Comparison of ENCODE assay signal across 11 cellular contexts in genomic region chr2:68771211-68771721, GRCh38. TPM values are rescaled to one million over a fixed set of nuclear protein-coding genes. Genes with fewer than 3 reads are reported as not detected.
A peak's percentile ranks its signal among the peaks of the same experiment; 100 is the strongest.
DNase-seq lines count a peak whose midpoint lies in the region; ATAC-seq, FAIRE-seq and TF ChIP-seq lines count a peak whose summit lies in the region.
"Had no signal": no experiment of that assay in that cellular context is flagged by ENCODE, and none has a peak within 500 bp of the region (broad histone marks: within the 10 kb centered on the region; RNA-seq: fewer than 3 reads in every experiment).

No MANE protein-coding gene starts in this region.

- TF ChIP-seq RAD21 in K562 (CRISPR knock-in tag; conservative IDR thresholded peaks at IDR 0.05 in 1 of 2, IDR thresholded peaks at IDR 0.05 in 1 of 2) = no peak

- CTCF ChIA-PET in activated naive CD4-positive, alpha-beta T cell treated with anti-CD3 and anti-CD28 coated beads for 36 hours (lab: Charles Lee) = interaction anchor here (0.7 to 7.5 kb wide), 7 partner anchors 9 to 154 kb away, joined by 3 to 69 read pairs (median 4); no protein-coding TSS in a partner anchor
- CTCF ChIA-PET in K562 (lab: Yijun Ruan, JAX; ENCODE audit: low intra/inter-chr PET ratio) = no interaction called here
- CTCF ChIA-PET in GM10248 (lab: Yijun Ruan, JAX) = interaction anchor here (0.7 to 6.6 kb wide), 9 partner anchors 9 to 307 kb away, joined by 3 to 61 read pairs (median 3); no protein-coding TSS in a partner anchor

- no peak for FAIRE-seq in K562 (lab: Jason Lieb, UNC)

- H3K4me1 Mint-ChIP-seq in activated naive CD4-positive, alpha-beta T cell treated with anti-CD3 and anti-CD28 coated beads for 36 hours (ENCODE audit: low read depth) = peaks cover 98% of the 10 kb centered on the region

- peaks cover 24 to 90% of the 10 kb centered on the region in 2 experiments for H3K4me1 ChIP-seq in K562 (replicated peaks in 1 of 2; ENCODE audit: control insufficient read depth in 2 of 2, insufficient read depth in 2 of 2, low read length in 2 of 2)
- H3K4me1 ChIP-seq in lung (ENCODE audit: control insufficient read depth in 2 of 2, insufficient read depth in 2 of 2, low read length in 2 of 2) = peaks cover 14 to 36% of the 10 kb centered on the region in 2 donors
- peaks cover 0 to 51% (median 10%) of the 10 kb centered on the region in 4 donors for H3K4me1 ChIP-seq in tibial nerve

- peak overlapping the region; percentile 7 for H3K4me3 Mint-ChIP-seq in activated naive CD4-positive, alpha-beta T cell treated with anti-CD3 and anti-CD28 coated beads for 36 hours

- H3K9me3 ChIP-seq in K562 (replicated peaks; ENCODE audit: control insufficient read depth, insufficient read depth, low read depth, low read length) (no peaks in the 10 kb centered on the region), lung (ENCODE audit: control insufficient read depth in 2 of 2, insufficient read depth in 1 of 2, low read length in 1 of 2) (no peaks in the 10 kb centered on the region), tibial nerve (no peaks in the 10 kb centered on the region)

- no peaks in the 10 kb centered on the region for H4K20me1 ChIP-seq in K562 (replicated peaks; ENCODE audit: control insufficient read depth, insufficient read depth, low read length)

- no peaks in the 10 kb centered on the region for H3K9me1 ChIP-seq in K562 (ENCODE audit: control insufficient read depth, insufficient read depth, low read length)

- POLR2A ChIA-PET in K562 (lab: Yijun Ruan, JAX) (interaction anchor here (0.6 to 1.5 kb wide), 4 partner anchors 9 to 1291 kb away, joined by 3 to 5 read pairs (median 4); no protein-coding TSS in a partner anchor), GM10248 (lab: Yijun Ruan, JAX) (no interaction called here)

- intact Hi-C loops in activated naive CD4-positive, alpha-beta T cell treated with anti-CD3 and anti-CD28 coated beads for 36 hours (cut with micrococcal nuclease) = no loop called here
- intact Hi-C loops in K562 (cut with micrococcal nuclease) = no loop called here

- BruUV-seq in K562 (replicated peaks; lab: Mats Ljungman, UMichigan) = no TSS peak

- no peak for TF ChIP-seq CTCF in K562 (IDR thresholded peaks at IDR 0.05 in 2 of 3, conservative IDR thresholded peaks at IDR 0.05 in 1 of 3; ENCODE audit: insufficient read depth in 2 of 3, low read depth in 1 of 3, low read length in 3 of 3)
- TF ChIP-seq CTCF in lung (IDR thresholded peaks at IDR 0.05; ENCODE audit: control extremely low read depth, extremely low read depth) = no peak
- no peak for TF ChIP-seq CTCF in tibial nerve (IDR thresholded peaks at IDR 0.05)
- no peak for TF ChIP-seq CTCF in GM10248 (IDR thresholded peaks at IDR 0.05; ENCODE audit: control extremely low read depth, extremely low read depth, low read depth, missing control alignments)

- TF ChIP-seq EP300 in K562 (IDR thresholded peaks at IDR 0.05; ENCODE audit: low read length) (no peak), tibial nerve (IDR thresholded peaks at IDR 0.05) (no peak)

- peaks cover 20% of the 10 kb centered on the region for H3K36me3 Mint-ChIP-seq in activated naive CD4-positive, alpha-beta T cell treated with anti-CD3 and anti-CD28 coated beads for 36 hours (ENCODE audit: low read depth)

- H3K9ac ChIP-seq in K562 (ENCODE audit: insufficient read depth in 1 of 2, low read depth in 2 of 2, low read length in 2 of 2) = no peak overlapping the region; a peak in 1 of 4 replicates

- peak overlapping the region; percentile 34; the same call in 1 of the 2 replicates for H3K4me2 ChIP-seq in K562 (ENCODE audit: insufficient read depth, low read length)

- H2AFZ ChIP-seq in K562 (ENCODE audit: low read depth, low read length) = peak overlapping the region; percentile 73

- no peak for DNase-seq in activated naive CD4-positive, alpha-beta T cell treated with anti-CD3 and anti-CD28 coated beads for 36 hours
- DNase-seq in activated naive CD4-positive, alpha-beta T cell (lab: John Stamatoyannopoulos, UW) = no peak
- DNase-seq in K562 (ENCODE audit: extremely low read depth in 1 of 4, low spot score in 3 of 4) (no peak), lung (ENCODE audit: low spot score) (no peak), tibial nerve (ENCODE audit: low spot score in 2 of 2) (no peak), GM10248 (ENCODE audit: extremely low spot score) (no peak), ecto neural progenitor cell (ENCODE audit: low spot score) (no peak)
- DNase-seq in activated effector memory CD4-positive, alpha-beta T cell treated with Interleukin-2 at 50 U/mL for 16 hours = no peak
- DNase-seq: activated CD4-positive, alpha-beta T cell treated with anti-CD3 and anti-CD28 coated beads, Interleukin-2, amount 50 U/mL, for 4 hours; mesendoderm; stimulated activated CD4-positive, alpha-beta T cell treated with anti-CD3 and anti-CD28 coated beads, Interleukin-4, amount 100 ng/mL, for 24 hours had no signal

- 68% methylated on average over 3 of the region's 3 CpGs for WGBS in K562 (ENCODE audit: insufficient coverage, low coverage, missing lambda C conversion rate)
- WGBS in lung, 2 donors = 50 to 63% methylated on average over 3 of the region's 3 CpGs
- 67 to 81% methylated on average over 3 of the region's 3 CpGs for WGBS in tibial nerve, 2 donors

- peaks cover 5% of the 10 kb centered on the region; the same call in 2 of the 3 replicates for H3K79me2 ChIP-seq in K562 (ENCODE audit: control insufficient read depth, insufficient read depth, low read length)

- in situ Hi-C loops in K562 (cut with MboI) = no loop called here

- H3K27me3 Mint-ChIP-seq in activated naive CD4-positive, alpha-beta T cell treated with anti-CD3 and anti-CD28 coated beads for 36 hours (ENCODE audit: low read depth) = no peaks in the 10 kb centered on the region

- H3K27ac ChIP-seq in K562 (ENCODE audit: extremely low read depth, low read depth, low read length) = peak overlapping the region; percentile 19; the same call in 1 of the 3 replicates
- peak overlapping the region; percentile 68 to 90 for H3K27ac ChIP-seq in lung (ENCODE audit: low read depth in 1 of 2, low read length in 1 of 2)
- peak overlapping the region in 3 of 4 donors; percentile 32 to 78 (median 54) for H3K27ac ChIP-seq in tibial nerve

- no peaks in the 10 kb centered on the region for H3K36me3 ChIP-seq in K562 (ENCODE audit: control insufficient read depth, insufficient read depth, low read length)
- H3K36me3 ChIP-seq in lung (ENCODE audit: control insufficient read depth in 2 of 2, insufficient read depth in 2 of 2, low read length in 2 of 2) = no peaks in the 10 kb centered on the region
- H3K36me3 ChIP-seq in tibial nerve = no peaks in the 10 kb centered on the region

- no peaks in the 10 kb centered on the region for H3K9me3 Mint-ChIP-seq in activated naive CD4-positive, alpha-beta T cell treated with anti-CD3 and anti-CD28 coated beads for 36 hours

- no peaks in the 10 kb centered on the region for H3K27me3 ChIP-seq in K562 (ENCODE audit: control insufficient read depth in 2 of 2, insufficient read depth in 2 of 2, low read length in 2 of 2)
- H3K27me3 ChIP-seq in lung (ENCODE audit: control insufficient read depth, insufficient read depth) = no peaks in the 10 kb centered on the region
- no peaks in the 10 kb centered on the region for H3K27me3 ChIP-seq in tibial nerve

- TF ChIP-seq POLR2A in K562 (conservative IDR thresholded peaks at IDR 0.05) = no peak
- no peak for TF ChIP-seq POLR2A in tibial nerve (IDR thresholded peaks at IDR 0.05)

- ATAC-seq in K562 = no peak
- ATAC-seq in lung (ENCODE audit: insufficient read depth, low FRiP score) = no peak

- H3K4me3 ChIP-seq in K562 = no peak overlapping the region
- no peak overlapping the region for H3K4me3 ChIP-seq in lung
- no peak overlapping the region for H3K4me3 ChIP-seq in tibial nerve

- peak overlapping the region; percentile 93 for H3K27ac Mint-ChIP-seq in activated naive CD4-positive, alpha-beta T cell treated with anti-CD3 and anti-CD28 coated beads for 36 hours

TF ChIP-seq in K562, 482 proteins besides CTCF, POLR2A, EP300 and RAD21 (continues in another document):
- TF ChIP-seq SIN3B (IDR thresholded peaks at IDR 0.05; ENCODE audit: low read depth) (no peak), ZNF354B (CRISPR knock-in tag; IDR thresholded peaks at IDR 0.05) (no peak), CBFA2T2 (conservative IDR thresholded peaks at IDR 0.05) (no peak), SMARCC2 (IDR thresholded peaks at IDR 0.05; ENCODE audit: low read depth) (no peak)
- TF ChIP-seq, protein P1, sequence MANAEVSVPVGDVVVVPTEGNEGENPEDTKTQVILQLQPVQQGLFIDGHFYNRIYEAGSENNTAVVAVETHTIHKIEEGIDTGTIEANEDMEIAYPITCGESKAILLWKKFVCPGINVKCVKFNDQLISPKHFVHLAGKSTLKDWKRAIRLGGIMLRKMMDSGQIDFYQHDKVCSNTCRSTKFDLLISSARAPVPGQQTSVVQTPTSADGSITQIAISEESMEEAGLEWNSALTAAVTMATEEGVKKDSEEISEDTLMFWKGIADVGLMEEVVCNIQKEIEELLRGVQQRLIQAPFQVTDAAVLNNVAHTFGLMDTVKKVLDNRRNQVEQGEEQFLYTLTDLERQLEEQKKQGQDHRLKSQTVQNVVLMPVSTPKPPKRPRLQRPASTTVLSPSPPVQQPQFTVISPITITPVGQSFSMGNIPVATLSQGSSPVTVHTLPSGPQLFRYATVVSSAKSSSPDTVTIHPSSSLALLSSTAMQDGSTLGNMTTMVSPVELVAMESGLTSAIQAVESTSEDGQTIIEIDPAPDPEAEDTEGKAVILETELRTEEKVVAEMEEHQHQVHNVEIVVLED (CRISPR knock-in tag; IDR thresholded peaks at IDR 0.05) = no peak

RNA-seq across cellular contexts. Expression of gene ARHGAP25, which starts 36.7 kb away (rescaled TPM):
- 10 to 100 TPM; 43.0 to 46.7 TPM for total RNA-seq in activated naive CD4-positive, alpha-beta T cell treated with anti-CD3 and anti-CD28 coated beads for 36 hours
- total RNA-seq in K562 (2011; cell fraction: chromatin; rRNA removed; ENCODE audit: low replicate concordance) = 12.4 and 14.6 TPM in 2 replicates
- 7.8 and 9.2 TPM in 2 replicates for total RNA-seq in K562 (2011; cell fraction: nucleolus; rRNA removed)
- total RNA-seq in K562 (2011; cell fraction: nucleoplasm; rRNA removed) = 8.2 and 9.0 TPM in 2 replicates
- total RNA-seq in K562 (2014; rRNA removed) (10.0 and 12.8 TPM in 2 replicates), K562 (2014; rRNA removed; fragmentation: Illumina TruSeq; extraction: Trizol) (9.7 and 13.1 TPM in 2 replicates), K562 (2015; rRNA removed; fragmentation: Illumina TruSeq; extraction: Trizol) (9.7 and 10.7 TPM in 2 replicates), K562 (2021) (9.8 and 13.2 TPM in 2 replicates), lung (10 to 100 TPM; 17.1 to 26.1 TPM), tibial nerve (1 to 10 TPM; 4.3 to 9.6 (median 5.3) TPM)
- polyA plus RNA-seq in K562 (2011; rRNA removed) (3.7 and 12.5 TPM in 2 replicates), K562 (2014; fragmentation: Illumina TruSeq; extraction: Trizol) (14.8 and 16.0 TPM in 2 replicates), K562 (2014; fragmentation: Nextera tagmentation; extraction: Ambion mirVana) (1 to 10 TPM; 4.9 to 6.8 TPM), K562 (2014; rRNA removed) (7.7 and 11.6 TPM in 2 replicates), lung (10 to 100 TPM; 19.0 to 43.0 TPM)
- 3.7 and 10.4 TPM in 2 replicates for polyA plus RNA-seq in K562 (2011; cell fraction: cytosol; rRNA removed)
- polyA plus RNA-seq in K562 (2011; cell fraction: nucleus; rRNA removed) = 4.7 and 19.4 TPM in 2 replicates
- 16.8 and 21.5 TPM in 2 replicates for polyA plus RNA-seq in K562 (2012)
- polyA minus RNA-seq in K562 (2011; rRNA and poly(A)+ RNA removed) = 3.0 and 9.5 TPM in 2 replicates
- 0.73 and 5.9 TPM in 2 replicates for polyA minus RNA-seq in K562 (2011; cell fraction: cytosol; rRNA and poly(A)+ RNA removed)
- 3.0 and 7.9 TPM in 2 replicates for polyA minus RNA-seq in K562 (2011; cell fraction: nucleus; rRNA and poly(A)+ RNA removed)

Comparison
In these comparisons a context has a peak if more than half of its experiments do, and no peak if none do; other contexts are left out.
1. H3K27ac ChIP-seq: peak in every context shown above with its lines; median percentile 79 in lung; 54 in tibial nerve; 19 in K562.